9 cellular contexts compared by ENCODE assay signal in the genomic region with DNA sequence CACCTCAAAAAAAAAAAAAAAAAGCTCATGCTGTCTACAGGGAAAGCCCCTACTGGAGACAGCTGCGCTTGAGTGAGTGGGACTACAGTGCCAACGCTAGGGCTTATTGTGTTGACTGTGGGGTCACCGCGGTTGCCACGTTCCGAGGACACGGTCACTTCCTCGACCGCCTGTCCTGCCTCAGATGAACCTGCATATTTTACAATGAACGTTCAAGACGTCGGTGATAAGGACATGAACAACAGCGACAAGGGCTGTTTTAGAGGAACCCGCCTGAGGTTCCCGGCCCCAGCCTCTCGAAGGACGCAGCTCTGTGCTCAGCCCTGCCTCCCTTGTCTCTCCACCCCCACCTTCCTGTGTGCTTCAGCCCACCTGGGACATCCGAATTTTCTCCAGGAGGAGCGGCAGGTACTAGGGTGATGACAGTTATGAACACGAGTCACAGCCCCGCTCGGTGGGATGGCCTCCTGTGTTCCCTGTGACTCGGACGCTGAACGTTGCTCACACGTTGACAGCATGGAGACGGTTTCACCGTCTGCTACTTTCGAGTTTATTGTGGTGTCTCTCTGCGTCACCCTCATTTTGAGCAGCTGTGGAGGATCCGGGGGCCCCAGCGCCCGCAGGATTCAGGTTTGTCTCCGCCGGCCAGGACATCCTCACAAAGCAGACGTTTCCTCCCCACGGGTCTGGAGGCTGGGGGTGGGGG. TPM values are rescaled to one million over a fixed set of nuclear protein-coding genes. Genes with fewer than 3 reads are reported as not detected.
DNase-seq lines count a peak whose midpoint lies in the region; ATAC-seq and TF ChIP-seq lines count a peak whose summit lies in the region.
"Had no signal": no experiment of that assay in that cellular context is flagged by ENCODE, and none has a peak within 500 bp of the region (broad histone marks: within the 10 kb centered on the region; RNA-seq: fewer than 3 reads in every experiment).

No MANE protein-coding gene starts in this region.

- H3K23ac ChIP-seq in H9 (ENCODE audit: insufficient read length, low read depth, low read length), result no peak overlapping the region

- peaks cover 7 to 17% of the 10 kb centered on the region in 2 experiments for H3K4me1 Mint-ChIP-seq in H9

- H3K18ac ChIP-seq in H9 (ENCODE audit: insufficient read length, low read depth, low read length), result no peak overlapping the region

- H4K91ac ChIP-seq in H9 (ENCODE audit: insufficient read length, low read depth, low read length), result no peak overlapping the region

- H2BK15ac ChIP-seq in H9 (ENCODE audit: low read depth, low read length), result no peak overlapping the region

- H3K4me2 ChIP-seq in H9 (ENCODE audit: insufficient read depth, insufficient read length, low read length), result peak overlapping the region; percentile 35

- no peak overlapping the region for H2AFZ ChIP-seq in H9 (ENCODE audit: low read length)

- no CpG with 5 or more reads among the region's 37 CpGs for WGBS in H9 (ENCODE audit: extremely low coverage, insufficient read length, low lambda C conversion rate)
- 1% methylated on average over 37 of the region's 37 CpGs for WGBS in thymus

- H3K9me3 Mint-ChIP-seq in H9, result no peaks in the 10 kb centered on the region; a peak in 1 of 5 replicates

- H2AK5ac ChIP-seq in H9 (ENCODE audit: insufficient read length, low read length), result no peak overlapping the region

- H2BK5ac ChIP-seq in H9 (ENCODE audit: insufficient read length, low read length), result no peak overlapping the region

- H4K8ac ChIP-seq in H9 (replicated peaks; ENCODE audit: insufficient read length, low read depth, low read length), result no peak overlapping the region

- H4K20me1 ChIP-seq in H9 (ENCODE audit: control insufficient read depth, insufficient read depth, insufficient read length), result no peaks in the 10 kb centered on the region

- peaks cover 44% of the 10 kb centered on the region for H3K27me3 Mint-ChIP-seq in H9 (ENCODE audit: low read depth)

- H3K9ac ChIP-seq in H9 (ENCODE audit: extremely low read depth, insufficient read length, low read length) (no peak overlapping the region), iPS-15b (ENCODE audit: low read depth, low read length) (no peak overlapping the region)

- ATAC-seq in HG03139 (IDR thresholded peaks at IDR 0.05; ENCODE audit: unreplicated experiment), result no peak
- ATAC-seq in SK-N-SH treated with all-trans-retinoic acid at 6 μM for 48 hours, result no peak
- ATAC-seq in GM19397 (IDR thresholded peaks at IDR 0.05; ENCODE audit: unreplicated experiment), result no peak

- H2BK120ac ChIP-seq in H9 (ENCODE audit: low read depth, low read length, poor library complexity, severe bottlenecking), result peak overlapping the region; percentile 80

- H2BK20ac ChIP-seq in H9 (ENCODE audit: low read depth, low read length, poor library complexity, severe bottlenecking), result no peak overlapping the region

- H3K79me1 ChIP-seq in H9 (ENCODE audit: insufficient read depth, low read depth, low read length, poor library complexity, severe bottlenecking), result no peaks in the 10 kb centered on the region

- no peaks in the 10 kb centered on the region for H3K23me2 ChIP-seq in H9 (ENCODE audit: insufficient read length, low read depth, low read length, poor library complexity, severe bottlenecking)

- no peaks in the 10 kb centered on the region for H3K79me2 ChIP-seq in H9 (ENCODE audit: insufficient read depth, low read length)

- DNase-seq in CD1c-positive myeloid dendritic cell (ENCODE audit: extremely low spot score), result peak; percentile 82
- DNase-seq in H9, result no peak
- peak; percentile 40 to 41 for DNase-seq in activated CD4-positive, alpha-beta T cell treated with anti-CD3 and anti-CD28 coated beads for 4 hours

- H3K4me3 ChIP-seq in iPS-15b (ENCODE audit: low read depth, low read length) (peak overlapping the region; percentile 32), thymus (ENCODE audit: low read length) (peak overlapping the region; percentile 0)

- no peak overlapping the region for H3T11ph ChIP-seq in H9 (ENCODE audit: low read length)

- H3K14ac ChIP-seq in H9 (ENCODE audit: insufficient read depth, low read length), result no peak overlapping the region

- H3K36me3 ChIP-seq in iPS-15b (ENCODE audit: control insufficient read depth, insufficient read depth, low read length), result no peaks in the 10 kb centered on the region
- H3K36me3 ChIP-seq in thymus (ENCODE audit: control insufficient read depth, insufficient read depth), result no peaks in the 10 kb centered on the region

- TF ChIP-seq CTCF in H9 (conservative IDR thresholded peaks at IDR 0.05), result no peak

- H3K27me3 ChIP-seq in H9 (ENCODE audit: insufficient read depth, low read length), result no peaks in the 10 kb centered on the region
- H3K27me3 ChIP-seq in iPS-15b (ENCODE audit: control insufficient read depth, insufficient read depth, low read length), result peaks cover 7% of the 10 kb centered on the region
- H3K27me3 ChIP-seq in thymus (ENCODE audit: control insufficient read depth, insufficient read depth), result no peaks in the 10 kb centered on the region

- no peak overlapping the region for H3K27ac ChIP-seq in H9 (ENCODE audit: insufficient read length, low read depth, low read length)
- H3K27ac ChIP-seq in thymus (ENCODE audit: low read depth), result no peak overlapping the region

- H3K56ac ChIP-seq in H9 (ENCODE audit: insufficient read length, low read depth, low read length), result no peak overlapping the region

- no peak overlapping the region for H3K27ac Mint-ChIP-seq in H9

- no peak overlapping the region for H2BK12ac ChIP-seq in H9 (ENCODE audit: insufficient read length, low read depth, low read length)

- H3K4me3 Mint-ChIP-seq in H9, result no peak overlapping the region

- H3K36me3 Mint-ChIP-seq in H9 (ENCODE audit: insufficient read depth in 1 of 3, low read depth in 3 of 3), result no peaks in the 10 kb centered on the region

- H3K4me1 ChIP-seq in H9 (ENCODE audit: insufficient read depth, low read length) (no peaks in the 10 kb centered on the region), iPS-15b (ENCODE audit: control insufficient read depth, insufficient read depth, low read length) (no peaks in the 10 kb centered on the region), thymus (ENCODE audit: control insufficient read depth, insufficient read depth, low read length) (peaks cover 7% of the 10 kb centered on the region)

- H3K9me3 ChIP-seq in H9 (ENCODE audit: control insufficient read depth, low read depth, low read length) (no peaks in the 10 kb centered on the region), iPS-15b (ENCODE audit: control insufficient read depth, insufficient read depth, low read length) (no peaks in the 10 kb centered on the region), thymus (ENCODE audit: control insufficient read depth) (no peaks in the 10 kb centered on the region)

- no peak overlapping the region for H4K5ac ChIP-seq in H9 (ENCODE audit: insufficient read length, low read depth, low read length)

- H3K4ac ChIP-seq in H9 (ENCODE audit: low read depth, low read length), result no peak overlapping the region

TF ChIP-seq in SK-N-SH treated with all-trans-retinoic acid at 6 μM for 48 hours, 23 proteins besides CTCF, POLR2A, EP300 and RAD21 (continues in another document):
- TF ChIP-seq, protein P1, sequence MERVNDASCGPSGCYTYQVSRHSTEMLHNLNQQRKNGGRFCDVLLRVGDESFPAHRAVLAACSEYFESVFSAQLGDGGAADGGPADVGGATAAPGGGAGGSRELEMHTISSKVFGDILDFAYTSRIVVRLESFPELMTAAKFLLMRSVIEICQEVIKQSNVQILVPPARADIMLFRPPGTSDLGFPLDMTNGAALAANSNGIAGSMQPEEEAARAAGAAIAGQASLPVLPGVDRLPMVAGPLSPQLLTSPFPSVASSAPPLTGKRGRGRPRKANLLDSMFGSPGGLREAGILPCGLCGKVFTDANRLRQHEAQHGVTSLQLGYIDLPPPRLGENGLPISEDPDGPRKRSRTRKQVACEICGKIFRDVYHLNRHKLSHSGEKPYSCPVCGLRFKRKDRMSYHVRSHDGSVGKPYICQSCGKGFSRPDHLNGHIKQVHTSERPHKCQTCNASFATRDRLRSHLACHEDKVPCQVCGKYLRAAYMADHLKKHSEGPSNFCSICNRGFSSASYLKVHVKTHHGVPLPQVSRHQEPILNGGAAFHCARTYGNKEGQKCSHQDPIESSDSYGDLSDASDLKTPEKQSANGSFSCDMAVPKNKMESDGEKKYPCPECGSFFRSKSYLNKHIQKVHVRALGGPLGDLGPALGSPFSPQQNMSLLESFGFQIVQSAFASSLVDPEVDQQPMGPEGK (CRISPR knock-in tag; IDR thresholded peaks at IDR 0.05; ENCODE audit: borderline replicate concordance), result no peak
- TF ChIP-seq CSDC2 (CRISPR knock-in tag; IDR thresholded peaks at IDR 0.05) (no peak), PPARA (CRISPR knock-in tag; IDR thresholded peaks at IDR 0.05; ENCODE audit: borderline replicate concordance) (no peak), ZNF70 (CRISPR knock-in tag; IDR thresholded peaks at IDR 0.05) (no peak), TOX (CRISPR knock-in tag; IDR thresholded peaks at IDR 0.05; ENCODE audit: borderline replicate concordance) (no peak), ESRRG (CRISPR knock-in tag; IDR thresholded peaks at IDR 0.05) (no peak), ZNF565 (CRISPR knock-in tag; conservative IDR thresholded peaks at IDR 0.05; ENCODE audit: low read depth) (no peak), BACH2 (CRISPR knock-in tag; IDR thresholded peaks at IDR 0.05; ENCODE audit: borderline replicate concordance) (no peak)
- TF ChIP-seq, protein P2, sequence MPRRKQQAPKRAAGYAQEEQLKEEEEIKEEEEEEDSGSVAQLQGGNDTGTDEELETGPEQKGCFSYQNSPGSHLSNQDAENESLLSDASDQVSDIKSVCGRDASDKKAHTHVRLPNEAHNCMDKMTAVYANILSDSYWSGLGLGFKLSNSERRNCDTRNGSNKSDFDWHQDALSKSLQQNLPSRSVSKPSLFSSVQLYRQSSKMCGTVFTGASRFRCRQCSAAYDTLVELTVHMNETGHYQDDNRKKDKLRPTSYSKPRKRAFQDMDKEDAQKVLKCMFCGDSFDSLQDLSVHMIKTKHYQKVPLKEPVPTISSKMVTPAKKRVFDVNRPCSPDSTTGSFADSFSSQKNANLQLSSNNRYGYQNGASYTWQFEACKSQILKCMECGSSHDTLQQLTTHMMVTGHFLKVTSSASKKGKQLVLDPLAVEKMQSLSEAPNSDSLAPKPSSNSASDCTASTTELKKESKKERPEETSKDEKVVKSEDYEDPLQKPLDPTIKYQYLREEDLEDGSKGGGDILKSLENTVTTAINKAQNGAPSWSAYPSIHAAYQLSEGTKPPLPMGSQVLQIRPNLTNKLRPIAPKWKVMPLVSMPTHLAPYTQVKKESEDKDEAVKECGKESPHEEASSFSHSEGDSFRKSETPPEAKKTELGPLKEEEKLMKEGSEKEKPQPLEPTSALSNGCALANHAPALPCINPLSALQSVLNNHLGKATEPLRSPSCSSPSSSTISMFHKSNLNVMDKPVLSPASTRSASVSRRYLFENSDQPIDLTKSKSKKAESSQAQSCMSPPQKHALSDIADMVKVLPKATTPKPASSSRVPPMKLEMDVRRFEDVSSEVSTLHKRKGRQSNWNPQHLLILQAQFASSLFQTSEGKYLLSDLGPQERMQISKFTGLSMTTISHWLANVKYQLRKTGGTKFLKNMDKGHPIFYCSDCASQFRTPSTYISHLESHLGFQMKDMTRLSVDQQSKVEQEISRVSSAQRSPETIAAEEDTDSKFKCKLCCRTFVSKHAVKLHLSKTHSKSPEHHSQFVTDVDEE (CRISPR knock-in tag; IDR thresholded peaks at IDR 0.05), result no peak

RNA-seq across cellular contexts. Expression of a gene that starts 11.3 kb away (rescaled TPM):
- total RNA-seq in H9 (2021), result 38.2 and 40.3 TPM in 2 replicates
- polyA plus RNA-seq in thymus, result 6.8 TPM

RNA-seq across cellular contexts. Expression of a gene that starts 13.9 kb away (rescaled TPM):
- total RNA-seq in H9 (2021), result 28.3 and 29.7 TPM in 2 replicates
- polyA plus RNA-seq in thymus, result 28.8 TPM

RNA-seq across cellular contexts. Expression of a gene that starts 38.4 kb away (rescaled TPM):
- total RNA-seq in H9 (2021), result 37.7 and 38.0 TPM in 2 replicates
- 118 TPM for polyA plus RNA-seq in thymus

RNA-seq across cellular contexts. Expression of a gene that starts 41.6 kb away (rescaled TPM):
- 0.75 and 1.5 TPM in 2 replicates for total RNA-seq in H9 (2021)
- 12.5 TPM for polyA plus RNA-seq in thymus
- polyA plus RNA-seq: neural cell had no signal

RNA-seq across cellular contexts. Expression of a gene that starts 47.2 kb away (rescaled TPM):
- total RNA-seq in H9 (2021), result not detected in 2 replicates
- polyA plus RNA-seq in thymus, result 7.1 TPM
- polyA plus RNA-seq: neural cell had no signal
